1 cellular context compared by ENCODE assay signal in genomic region chr12:54280401-54281260, GRCh38.
A peak's percentile ranks its signal among the peaks of the same experiment; 100 is the strongest.
TF ChIP-seq lines count a peak whose summit lies in the region.

Gene HNRNPA1, plus strand, starts transcription at chr12:54280726. Its CDS starts 82 bp downstream, at chr12:54280808.

TF ChIP-seq in HepG2, 621 proteins besides CTCF, POLR2A, EP300 and RAD21 (continued from another document and continues in another):
- peak; percentile 99 for TF ChIP-seq RBM22 (optimal IDR thresholded peaks at IDR 0.05; ENCODE audit: low read length)
- peak; percentile 53 for TF ChIP-seq HNF1B (CRISPR knock-in tag; IDR thresholded peaks at IDR 0.05)
- TF ChIP-seq DRAP1 (CRISPR knock-in tag; IDR thresholded peaks at IDR 0.05): peak; percentile 98
- TF ChIP-seq ZNF563 (CRISPR knock-in tag; IDR thresholded peaks at IDR 0.05): 0 out of 2 replicates have a peak, but pooled peaks have one; percentile 26
- TF ChIP-seq GATAD1 (CRISPR knock-in tag; IDR thresholded peaks at IDR 0.05): peak; percentile 61; the same call in 1 of the 2 replicates
- TF ChIP-seq TBL1XR1 (IDR thresholded peaks at IDR 0.05; ENCODE audit: borderline replicate concordance, low read length, partially characterized antibody): peak; percentile 51
- peak; percentile 2; the same call in 1 of the 2 replicates for TF ChIP-seq BRF2 (CRISPR knock-in tag; IDR thresholded peaks at IDR 0.05)
- TF ChIP-seq DNMT3B (CRISPR knock-in tag; conservative IDR thresholded peaks at IDR 0.05): peak; percentile 84
- TF ChIP-seq HNF1A (IDR thresholded peaks at IDR 0.05; ENCODE audit: low read depth): 0 out of 2 replicates have a peak, but pooled peaks have one; percentile 14
- no peak for TF ChIP-seq HNF1A (CRISPR knock-in tag; IDR thresholded peaks at IDR 0.05; ENCODE audit: borderline replicate concordance)
- TF ChIP-seq ZBTB1 (CRISPR knock-in tag; IDR thresholded peaks at IDR 0.05; ENCODE audit: borderline replicate concordance): peak; percentile 79; the same call in 1 of the 2 replicates
- peak; percentile 48; the same call in 1 of the 2 replicates for TF ChIP-seq ZNF800 (CRISPR knock-in tag; IDR thresholded peaks at IDR 0.05)
- peak; percentile 48; the same call in 1 of the 2 replicates for TF ChIP-seq CHD2 (IDR thresholded peaks at IDR 0.05; ENCODE audit: low read depth, low read length)
- TF ChIP-seq ZC3H4 (CRISPR knock-in tag; IDR thresholded peaks at IDR 0.05; ENCODE audit: borderline replicate concordance): peak; percentile 99
- TF ChIP-seq RBM39 (IDR thresholded peaks at IDR 0.05; ENCODE audit: low read depth, low read length, poor library complexity, severe bottlenecking): peak; percentile 38
- peak; percentile 5; the same call in 1 of the 2 replicates for TF ChIP-seq FOXK2 (IDR thresholded peaks at IDR 0.05)
- peak; percentile 65 for TF ChIP-seq ZNF580 (CRISPR knock-in tag; IDR thresholded peaks at IDR 0.05; ENCODE audit: borderline replicate concordance, low read depth)
- TF ChIP-seq CEBPZ (IDR thresholded peaks at IDR 0.05; ENCODE audit: low read length): peak; percentile 76
- TF ChIP-seq SP2 (CRISPR knock-in tag; IDR thresholded peaks at IDR 0.05): peak; percentile 93
- peak; percentile 92 for TF ChIP-seq SRSF1 (optimal IDR thresholded peaks at IDR 0.05; ENCODE audit: low read depth, low read length)
- 0 out of 2 replicates have a peak, but pooled peaks have one; percentile 14 for TF ChIP-seq HDAC2 (CRISPR knock-in tag; IDR thresholded peaks at IDR 0.05)
- peak; percentile 34; the same call in 1 of the 2 replicates for TF ChIP-seq NR0B2 (CRISPR knock-in tag; IDR thresholded peaks at IDR 0.05)
- peak; percentile 52; the same call in 1 of the 2 replicates for TF ChIP-seq HDAC1 (CRISPR knock-in tag; IDR thresholded peaks at IDR 0.05)
- TF ChIP-seq AKNA (CRISPR knock-in tag; IDR thresholded peaks at IDR 0.05; ENCODE audit: borderline replicate concordance): peak; percentile 89; the same call in 1 of the 2 replicates
- peak; percentile 81; the same call in 1 of the 2 replicates for TF ChIP-seq ZNF350 (CRISPR knock-in tag; IDR thresholded peaks at IDR 0.05; ENCODE audit: borderline replicate concordance, low read depth)
- peak; percentile 49; the same call in 1 of the 2 replicates for TF ChIP-seq NCOR1 (IDR thresholded peaks at IDR 0.05; ENCODE audit: borderline replicate concordance, low read length)
- TF ChIP-seq E2F1 (CRISPR knock-in tag; IDR thresholded peaks at IDR 0.05): no peak
- peak; percentile 95 for TF ChIP-seq DMAP1 (CRISPR knock-in tag; IDR thresholded peaks at IDR 0.05)
- TF ChIP-seq PHF8 (CRISPR knock-in tag; IDR thresholded peaks at IDR 0.05): peak; percentile 81
- no peak for TF ChIP-seq ZBTB8A (CRISPR knock-in tag; IDR thresholded peaks at IDR 0.05; ENCODE audit: borderline replicate concordance, low read depth)
- TF ChIP-seq NFYC (CRISPR knock-in tag; IDR thresholded peaks at IDR 0.05): peak; percentile 93
- no peak for TF ChIP-seq HIVEP1 (CRISPR knock-in tag; IDR thresholded peaks at IDR 0.05)
- peak; percentile 77 to 78 for TF ChIP-seq HMGXB4 (CRISPR knock-in tag; IDR thresholded peaks at IDR 0.05; ENCODE audit: borderline replicate concordance in 1 of 2, low read depth in 1 of 2)
